In the genomic region with DNA sequence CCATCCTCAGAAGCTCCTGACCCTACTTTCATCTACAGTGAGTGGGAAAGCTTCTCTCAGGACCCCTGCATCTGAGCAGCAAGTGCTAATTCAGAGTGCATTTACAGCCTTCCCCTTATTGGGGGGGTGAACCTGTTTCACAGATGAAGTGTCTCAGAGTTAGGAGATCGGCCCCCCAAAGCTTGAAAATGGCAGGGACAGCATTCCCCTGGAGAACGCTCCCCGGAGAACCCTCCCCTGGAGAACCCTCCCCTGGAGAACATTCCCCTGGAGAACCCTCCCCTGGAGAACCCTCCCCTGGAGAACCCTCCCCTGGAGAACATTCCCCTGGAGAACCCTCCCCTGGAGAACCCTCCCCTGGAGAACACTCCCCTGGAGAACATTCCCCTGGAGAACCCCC, we compare ENCODE assay signal across 8 cellular contexts. TPM values are rescaled to one million over a fixed set of nuclear protein-coding genes. Genes with fewer than 3 reads are reported as not detected.
"Had no signal": no experiment of that assay in that cellular context is flagged by ENCODE, and none has a peak within 500 bp of the region (broad histone marks: within the 10 kb centered on the region; RNA-seq: fewer than 3 reads in every experiment).

No MANE protein-coding gene starts in this region.

RNA-seq across cellular contexts. Expression of a gene that starts 60.0 kb away (rescaled TPM):
- total RNA-seq: left cardiac atrium, liver, lower leg skin, lung microvascular endothelial cell, mammary epithelial cell, mesenteric fat pad, myocyte had no signal
- polyA plus RNA-seq: keratinocyte, liver, mammary epithelial cell had no signal
